9 cellular contexts compared by ENCODE assay signal in the genomic region with DNA sequence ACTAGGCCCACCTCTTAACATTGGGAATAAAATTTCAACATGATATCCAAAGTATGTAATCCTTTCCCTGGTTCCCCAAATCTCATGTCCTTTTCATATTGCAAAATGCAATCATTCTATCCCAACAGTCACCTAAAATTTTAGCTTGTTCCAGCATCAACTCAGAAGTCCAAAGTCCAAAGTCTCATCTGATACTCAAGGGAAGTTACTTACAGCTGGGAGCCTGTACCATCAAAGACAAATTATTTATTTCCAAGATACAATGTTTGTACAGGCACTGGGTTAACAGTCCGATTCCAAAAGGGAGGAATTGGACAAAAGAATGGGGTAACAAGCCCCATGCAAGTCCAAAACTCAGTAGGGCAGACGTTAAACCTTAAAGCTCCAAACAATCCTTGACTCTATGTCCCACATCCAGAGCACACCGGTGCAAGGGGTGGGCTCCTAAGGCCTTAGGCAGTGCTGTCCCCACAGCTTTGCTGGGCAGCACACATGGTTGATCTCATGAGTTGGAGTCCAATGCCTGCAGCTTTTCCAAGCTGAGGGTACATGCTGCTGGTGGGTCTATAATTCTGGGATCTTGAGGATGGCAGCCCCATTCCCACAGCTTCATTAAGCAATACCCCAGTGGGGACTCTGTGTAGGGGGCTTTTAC.
"Had no signal": no experiment of that assay in that cellular context is flagged by ENCODE, and none has a peak within 500 bp of the region (broad histone marks: within the 10 kb centered on the region; RNA-seq: fewer than 3 reads in every experiment).

No MANE protein-coding gene starts in this region.

- H3K27ac Mint-ChIP-seq: IgD-negative memory B cell had no signal

- ATAC-seq: HCT116 had no signal

- H3K27me3 Mint-ChIP-seq: IgD-negative memory B cell had no signal

- H3K27ac ChIP-seq: GM23248, HL-60 had no signal

- H3K4me3 Mint-ChIP-seq: HFFc6, IgD-negative memory B cell had no signal

- H3K4me3 ChIP-seq: GM23248, HAP-1 had no signal

- DNase-seq: GM23248, GOT3, H7, HFFc6, KBM-7 had no signal

- H3K4me1 Mint-ChIP-seq: IgD-negative memory B cell had no signal

- H3K9ac ChIP-seq: GM23248 had no signal

- H2AFZ ChIP-seq: GM23248 had no signal
